In the genomic region with DNA sequence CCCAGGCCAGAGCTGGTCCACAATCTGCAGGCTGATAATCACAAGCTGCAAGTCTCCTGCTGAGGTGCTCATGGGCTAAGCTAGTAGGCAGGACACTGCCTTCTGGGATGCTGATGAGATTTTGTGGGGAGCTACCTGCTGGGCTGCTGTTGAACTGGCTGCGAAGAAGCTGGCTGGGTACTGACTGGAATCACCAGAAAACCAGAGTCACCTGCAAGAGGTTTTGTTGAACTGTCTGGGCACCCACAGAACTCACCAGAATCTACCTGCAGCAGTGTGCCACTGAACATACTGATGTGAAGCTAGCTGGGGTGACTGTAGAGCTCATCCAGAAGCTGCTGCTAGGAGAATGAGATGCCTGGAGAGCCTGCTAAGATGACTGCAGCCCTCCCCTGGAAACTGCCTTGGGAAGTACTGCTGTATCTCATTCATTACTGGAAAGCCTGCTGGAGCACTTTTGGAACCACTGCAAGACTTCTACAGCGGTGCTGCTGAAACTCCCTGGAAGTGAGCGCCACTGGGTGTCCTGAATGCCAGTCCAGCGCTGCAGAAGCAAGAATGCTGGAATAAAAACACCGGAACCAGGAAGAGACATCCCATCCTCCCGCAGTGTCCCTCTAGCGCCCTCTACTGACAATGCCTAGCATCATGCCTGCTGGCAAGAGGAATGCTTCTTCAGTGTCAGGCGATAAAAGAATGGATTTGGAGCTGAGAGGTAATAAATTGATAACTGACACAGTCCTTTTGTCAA, we compare ENCODE assay signal across 8 cellular contexts.
A peak's percentile ranks its signal among the peaks of the same experiment; 100 is the strongest.
DNase-seq lines count a peak whose midpoint lies in the region; ATAC-seq and TF ChIP-seq lines count a peak whose summit lies in the region.

No MANE protein-coding gene starts in this region.

- DNase-seq in Calu3 = peak; percentile 76
- peak; percentile 49 for DNase-seq in H7
- peak; percentile 73 for DNase-seq in NCI-H2107 treated with DMSO at 0.1 percent for 48 hours (lab: John Stamatoyannopoulos, UW; ENCODE audit: unreplicated experiment)
- peak; percentile 26 for DNase-seq in effector CD4-positive, alpha-beta T cell
- DNase-seq in right lobe of liver = peak; percentile 64 to 78 (median 76)
- peak; percentile 13 to 36 (median 18) for DNase-seq in stimulated activated CD4-positive, alpha-beta T cell treated with anti-CD3 and anti-CD28 coated beads, TNF-alpha, amount 100 ng/mL, for 24 hours (ENCODE audit: low read depth in 3 of 3)

- H3K4me1 Mint-ChIP-seq in Calu3 (ENCODE audit: low read depth, unreplicated experiment) = no peaks in the 10 kb centered on the region

- no peaks in the 10 kb centered on the region for H3K36me3 Mint-ChIP-seq in Calu3 (ENCODE audit: insufficient read depth, unreplicated experiment)

- no peaks in the 10 kb centered on the region for H3K4me1 ChIP-seq in right lobe of liver

- peak; percentile 74 for TF ChIP-seq CTCF in Calu3 (IDR thresholded peaks at IDR 0.05; ENCODE audit: unreplicated experiment)
- peak; percentile 98 for TF ChIP-seq CTCF in WI38 (IDR thresholded peaks at IDR 0.05; ENCODE audit: low read depth, low read length)
- TF ChIP-seq CTCF in right lobe of liver (IDR thresholded peaks at IDR 0.05) = peak; percentile 71 to 96 (median 94)

- H3K27me3 ChIP-seq in H7 (ENCODE audit: control insufficient read depth, insufficient read depth, low read length) = no peaks in the 10 kb centered on the region
- H3K27me3 ChIP-seq in right lobe of liver = no peaks in the 10 kb centered on the region

- ATAC-seq in right lobe of liver (peak; percentile 95 to 100 (median 98)), GM21717 (IDR thresholded peaks at IDR 0.05; ENCODE audit: unreplicated experiment) (no peak)

- no peaks in the 10 kb centered on the region for H3K9me3 Mint-ChIP-seq in Calu3 (ENCODE audit: low read depth, unreplicated experiment)

- no peak overlapping the region for H3K4me3 Mint-ChIP-seq in Calu3 (ENCODE audit: low read depth, unreplicated experiment)

- H3K9me3 ChIP-seq in right lobe of liver = no peaks in the 10 kb centered on the region

- WGBS in right lobe of liver (ENCODE audit: insufficient coverage, low coverage, low lambda C conversion rate, missing lambda C conversion rate) = 26% methylated on average over 7 of the region's 8 CpGs

- TF ChIP-seq POLR2A in right lobe of liver (IDR thresholded peaks at IDR 0.05) = no peak

- CTCF ChIA-PET in Calu3 (lab: Charles Lee) = interaction anchor here (0.6 to 0.7 kb wide), 2 partner anchors 53 to 181 kb away, joined by 3 read pairs; no protein-coding TSS in a partner anchor

- H3K4me3 ChIP-seq in H7 (ENCODE audit: insufficient read depth, low read depth, low read length) (no peak overlapping the region), WI38 (ENCODE audit: low read depth, low read length) (peak overlapping the region; percentile 34), right lobe of liver (peak overlapping the region in 1 of 3 donors; percentile 24)

- no TSS peak for BruUV-seq in Calu3 (replicated peaks; lab: Mats Ljungman, UMichigan)

- H3K36me3 ChIP-seq in H7 (replicated peaks; ENCODE audit: control insufficient read depth, insufficient read depth, low read length) = no peaks in the 10 kb centered on the region
- H3K36me3 ChIP-seq in right lobe of liver = no peaks in the 10 kb centered on the region

- intact Hi-C loops in Calu3 (cut with micrococcal nuclease; ENCODE audit: unreplicated experiment) (loop anchor here (10.0 kb wide), 1 partner anchor 160 kb away; no protein-coding TSS in a partner anchor), right lobe of liver (cut with DNase I) (no loop called here)

- no peak overlapping the region for H3K27ac ChIP-seq in right lobe of liver

- H3K27me3 Mint-ChIP-seq in Calu3 (ENCODE audit: unreplicated experiment) = peaks cover 29% of the 10 kb centered on the region

- no peak overlapping the region for H3K27ac Mint-ChIP-seq in Calu3 (ENCODE audit: unreplicated experiment)

Comparison
In these comparisons a context has a peak if more than half of its experiments do, and no peak if none do; other contexts are left out.
1. DNase-seq: peak in every context shown above with its lines; median percentile 76 in Calu3; 76 in right lobe of liver; 73 in NCI-H2107 treated with DMSO at 0.1 percent for 48 hours; 49 in H7; 26 in effector CD4-positive, alpha-beta T cell; 18 in stimulated activated CD4-positive, alpha-beta T cell treated with anti-CD3 and anti-CD28 coated beads, TNF-alpha, amount 100 ng/mL, for 24 hours.